Comparison of ENCODE assay signal across 8 cellular contexts in genomic region chr2:189142893-189143759, GRCh38. TPM values are rescaled to one million over a fixed set of nuclear protein-coding genes. Genes with fewer than 3 reads are reported as not detected.
DNase-seq lines count a peak whose midpoint lies in the region; ATAC-seq, FAIRE-seq and TF ChIP-seq lines count a peak whose summit lies in the region.

No MANE protein-coding gene starts in this region.

- H3K4me1 Mint-ChIP-seq in T-helper 17 cell (peaks cover 6% of the 10 kb centered on the region), mesothelial cell of epicardium (peaks cover 43% of the 10 kb centered on the region)

- peak; percentile 13 for DNase-seq in activated gamma-delta T cell treated with Interleukin-2 at 50 U/mL for 16 hours
- no peak for DNase-seq in activated gamma-delta T cell (lab: John Stamatoyannopoulos, UW)
- DNase-seq in Jurkat, Clone E6-1 (ENCODE audit: low read depth, low spot score) = peak; percentile 49
- DNase-seq in T-helper 17 cell = peak; percentile 8 to 26 (median 10)
- DNase-seq in bronchial epithelial cell (ENCODE audit: low read depth) = peak; percentile 70
- DNase-seq in mesothelial cell of epicardium (ENCODE audit: low spot score in 2 of 2, unreplicated experiment in 2 of 2) = no peak
- DNase-seq in GDM1 (lab: John Stamatoyannopoulos, UW) = no peak

- peaks cover 8% of the 10 kb centered on the region for H3K9me3 Mint-ChIP-seq in mesothelial cell of epicardium

- no peaks in the 10 kb centered on the region for H3K27me3 ChIP-seq in bronchial epithelial cell (ENCODE audit: control insufficient read depth, insufficient read depth, low read length)

- H3K4me3 ChIP-seq in Jurkat, Clone E6-1 (ENCODE audit: low read length) = no peak overlapping the region
- no peak overlapping the region for H3K4me3 ChIP-seq in bronchial epithelial cell (ENCODE audit: low read depth, low read length)

- no peaks in the 10 kb centered on the region for H3K27me3 Mint-ChIP-seq in T-helper 17 cell
- H3K27me3 Mint-ChIP-seq in mesothelial cell of epicardium (ENCODE audit: low read depth) = no peaks in the 10 kb centered on the region

- TF ChIP-seq CTCF in bronchial epithelial cell (IDR thresholded peaks at IDR 0.05; ENCODE audit: insufficient read depth, low read length, severe bottlenecking) (peak; percentile 90), mesothelial cell of epicardium (IDR thresholded peaks at IDR 0.05; ENCODE audit: unreplicated experiment) (peak; percentile 22)

- ATAC-seq in GM21825 (IDR thresholded peaks at IDR 0.05; ENCODE audit: unreplicated experiment) (peak; percentile 99), T-helper 17 cell (peak; percentile 86)

- no peak for FAIRE-seq in bronchial epithelial cell (lab: Jason Lieb, UNC)

- no peaks in the 10 kb centered on the region for H3K9me3 ChIP-seq in T-helper 17 cell (ENCODE audit: control insufficient read depth, low read length, poor library complexity, severe bottlenecking)

- H3K36me3 Mint-ChIP-seq in T-helper 17 cell (ENCODE audit: low read depth) (no peaks in the 10 kb centered on the region), mesothelial cell of epicardium (peaks cover 5% of the 10 kb centered on the region)

- H3K36me3 ChIP-seq in bronchial epithelial cell (ENCODE audit: control insufficient read depth, insufficient read depth, low read length) = no peaks in the 10 kb centered on the region

- no peak overlapping the region for H3K4me3 Mint-ChIP-seq in T-helper 17 cell
- H3K4me3 Mint-ChIP-seq in mesothelial cell of epicardium = no peak overlapping the region

- peak overlapping the region; percentile 24 for H3K27ac Mint-ChIP-seq in T-helper 17 cell
- peak overlapping the region; percentile 93 for H3K27ac Mint-ChIP-seq in mesothelial cell of epicardium

RNA-seq across cellular contexts. Expression of gene COL5A2, which starts 36.4 kb away (rescaled TPM):
- 0.69 TPM for polyA plus RNA-seq in Jurkat, Clone E6-1 (2012; ENCODE audit: insufficient read depth, insufficient read length)
- total RNA-seq in T-helper 17 cell = under 1 TPM; 0.18 to 0.37 TPM
- total RNA-seq in bronchial epithelial cell = 7.4 and 9.3 TPM in 2 replicates
- total RNA-seq in mesothelial cell of epicardium = 438 to 472 TPM (median 459 TPM) in 3 replicates

Comparison
In these comparisons a context has a peak if more than half of its experiments do, and no peak if none do; other contexts are left out.
1. DNase-seq: peak in activated gamma-delta T cell treated with Interleukin-2 at 50 U/mL for 16 hours (single experiment), Jurkat, Clone E6-1 (single experiment), T-helper 17 cell (3 of 3) and bronchial epithelial cell (single experiment); none in activated gamma-delta T cell (single experiment), mesothelial cell of epicardium (0 of 2) and GDM1 (single experiment).
2. RNA of gene COL5A2, which starts 36.4 kb away (total RNA-seq): 438 to 472 TPM in mesothelial cell of epicardium; 7.4 to 9.3 TPM in bronchial epithelial cell and 0.18 to 0.37 TPM in T-helper 17 cell; every median in the first group is over 10 times any median in the second.